Comparison of ENCODE assay signal across 21 cellular contexts in the genomic region with DNA sequence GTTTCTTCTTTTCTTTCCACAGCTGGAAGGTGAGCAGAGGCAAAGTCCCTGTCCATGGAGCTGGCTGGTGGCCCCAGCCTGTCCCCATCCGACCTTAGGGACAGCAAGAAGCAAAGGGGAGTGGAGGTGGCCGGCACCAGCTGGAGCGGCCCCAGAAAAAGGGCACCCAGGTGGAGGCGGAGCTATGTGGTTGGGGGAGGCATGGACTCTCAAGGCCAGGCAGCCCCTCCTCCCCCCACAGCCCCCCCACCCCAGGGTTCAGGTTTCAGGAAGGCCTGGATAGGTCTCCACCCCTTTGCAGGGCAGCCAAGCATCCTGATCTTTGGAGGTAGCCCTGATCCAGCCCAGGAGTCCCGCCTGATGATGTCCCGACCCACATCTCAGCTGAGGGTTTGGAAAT. TPM values are rescaled to one million over a fixed set of nuclear protein-coding genes. Genes with fewer than 3 reads are reported as not detected.
DNase-seq lines count a peak whose midpoint lies in the region; ATAC-seq, FAIRE-seq and TF ChIP-seq lines count a peak whose summit lies in the region.
"Had no signal": no experiment of that assay in that cellular context is flagged by ENCODE, and none has a peak within 500 bp of the region (broad histone marks: within the 10 kb centered on the region; RNA-seq: fewer than 3 reads in every experiment).

A gene (minus strand): TSS at position 161 of the 400 bp plus-strand sequence. CDS start 5,258 bp downstream, outside the sequence.

- no peaks in the 10 kb centered on the region for H3K27me3 ChIP-seq in bronchial epithelial cell (ENCODE audit: control insufficient read depth, insufficient read depth, low read length)

- H3K36me3 ChIP-seq in bronchial epithelial cell (ENCODE audit: control insufficient read depth, insufficient read depth, low read length), result no peaks in the 10 kb centered on the region
- H3K36me3 ChIP-seq: heart right ventricle, thoracic aorta had no signal

- no peak for TF ChIP-seq CTCF in bronchial epithelial cell (IDR thresholded peaks at IDR 0.05; ENCODE audit: insufficient read depth, low read length, severe bottlenecking)

- no peak for DNase-seq in stimulated activated naive CD8-positive, alpha-beta T cell treated with anti-CD3 and anti-CD28 coated beads, Interleukin-15, amount 100 ng/mL, for 72 hours
- no peak for DNase-seq in stimulated activated naive CD8-positive, alpha-beta T cell treated with anti-CD3 and anti-CD28 coated beads, Interleukin-15, Interleukin-2, amounts not matched to agents 100 U/mL and 50 U/mL, for 24 hours
- DNase-seq in bronchial epithelial cell (ENCODE audit: low read depth) (no peak), left lobe of liver (ENCODE audit: low spot score) (no peak), urothelium cell line (ENCODE audit: low spot score) (peak; percentile 86), COLO668 (lab: John Stamatoyannopoulos, UW; ENCODE audit: unreplicated experiment) (no peak)
- DNase-seq in activated T-helper 2 cell treated with anti-CD3 and anti-CD28 coated beads, Interferon-gamma antibody, Interleukin-2, Interleukin-4, amounts not matched to agents 10 μg/mL and 5 μg/mL and 100 μg/mL, durations not matched to agents 14 hours and 24 hours and 36 hours (ENCODE audit: low spot score), result no peak
- DNase-seq: activated CD4-positive, alpha-beta memory T cell treated with anti-CD3 and anti-CD28 coated beads for 36 hours; amygdala; CD8-positive, alpha-beta T cell; GF-D8; heart right ventricle; MM.1S; natural killer cell; NCI-H2107 had no signal

- H3K4me1 Mint-ChIP-seq in stimulated activated naive CD8-positive, alpha-beta T cell treated with anti-CD3 and anti-CD28 coated beads, Interleukin-15, amount 100 ng/mL, for 72 hours, result no peaks in the 10 kb centered on the region
- no peaks in the 10 kb centered on the region for H3K4me1 Mint-ChIP-seq in activated T-helper 2 cell treated with anti-CD3 and anti-CD28 coated beads, Interferon-gamma antibody, Interleukin-2, Interleukin-4, amounts not matched to agents 10 μg/mL and 5 μg/mL and 100 μg/mL, durations not matched to agents 14 hours and 24 hours and 36 hours (ENCODE audit: low read depth)
- H3K4me1 Mint-ChIP-seq: activated T-helper 17 cell treated with anti-CD3 and anti-CD28 coated beads, Interleukin-2, amount 50 U/mL, for 72 hours; natural killer cell had no signal

- FAIRE-seq in bronchial epithelial cell (lab: Jason Lieb, UNC) (no peak), urothelium cell line (lab: Jason Lieb, UNC) (no peak)
- FAIRE-seq: colon had no signal

- H3K4me3 ChIP-seq in bronchial epithelial cell (ENCODE audit: low read depth, low read length), result peak within 1 kb of the TSS; percentile 14
- H3K4me3 ChIP-seq: heart right ventricle, SK-N-MC, thoracic aorta had no signal

- intact Hi-C loops in activated T-helper 2 cell treated with anti-CD3 and anti-CD28 coated beads, Interferon-gamma antibody, Interleukin-2, Interleukin-4, amounts not matched to agents 10 μg/mL and 5 μg/mL and 100 μg/mL, durations not matched to agents 14 hours and 24 hours and 36 hours (cut with micrococcal nuclease), result no loop called here

- H3K4me3 Mint-ChIP-seq in stimulated activated naive CD8-positive, alpha-beta T cell treated with anti-CD3 and anti-CD28 coated beads, Interleukin-15, amount 100 ng/mL, for 72 hours, result no peak within 1 kb of the TSS
- no peak within 1 kb of the TSS for H3K4me3 Mint-ChIP-seq in activated T-helper 2 cell treated with anti-CD3 and anti-CD28 coated beads, Interferon-gamma antibody, Interleukin-2, Interleukin-4, amounts not matched to agents 10 μg/mL and 5 μg/mL and 100 μg/mL, durations not matched to agents 14 hours and 24 hours and 36 hours (ENCODE audit: low read depth)
- H3K4me3 Mint-ChIP-seq: activated CD4-positive, alpha-beta memory T cell treated with anti-CD3 and anti-CD28 coated beads for 36 hours; activated T-helper 17 cell treated with anti-CD3 and anti-CD28 coated beads, Interleukin-2, amount 50 U/mL, for 72 hours; CD8-positive, alpha-beta T cell; natural killer cell had no signal

- H3K9me3 Mint-ChIP-seq in stimulated activated naive CD8-positive, alpha-beta T cell treated with anti-CD3 and anti-CD28 coated beads, Interleukin-15, amount 100 ng/mL, for 72 hours, result no peaks in the 10 kb centered on the region
- no peaks in the 10 kb centered on the region for H3K9me3 Mint-ChIP-seq in activated T-helper 2 cell treated with anti-CD3 and anti-CD28 coated beads, Interferon-gamma antibody, Interleukin-2, Interleukin-4, amounts not matched to agents 10 μg/mL and 5 μg/mL and 100 μg/mL, durations not matched to agents 14 hours and 24 hours and 36 hours
- H3K9me3 Mint-ChIP-seq: activated CD4-positive, alpha-beta memory T cell treated with anti-CD3 and anti-CD28 coated beads for 36 hours; activated T-helper 17 cell treated with anti-CD3 and anti-CD28 coated beads, Interleukin-2, amount 50 U/mL, for 72 hours; CD8-positive, alpha-beta T cell; natural killer cell had no signal

- peak within 1 kb of the TSS; percentile 22 to 87 for H3K27ac Mint-ChIP-seq in stimulated activated naive CD8-positive, alpha-beta T cell treated with anti-CD3 and anti-CD28 coated beads, Interleukin-15, amount 100 ng/mL, for 72 hours
- no peak within 1 kb of the TSS for H3K27ac Mint-ChIP-seq in activated T-helper 2 cell treated with anti-CD3 and anti-CD28 coated beads, Interferon-gamma antibody, Interleukin-2, Interleukin-4, amounts not matched to agents 10 μg/mL and 5 μg/mL and 100 μg/mL, durations not matched to agents 14 hours and 24 hours and 36 hours
- H3K27ac Mint-ChIP-seq: activated CD4-positive, alpha-beta memory T cell treated with anti-CD3 and anti-CD28 coated beads for 36 hours; activated T-helper 17 cell treated with anti-CD3 and anti-CD28 coated beads, Interleukin-2, amount 50 U/mL, for 72 hours; CD8-positive, alpha-beta T cell; natural killer cell had no signal

- H3K36me3 Mint-ChIP-seq in activated T-helper 2 cell treated with anti-CD3 and anti-CD28 coated beads, Interferon-gamma antibody, Interleukin-2, Interleukin-4, amounts not matched to agents 10 μg/mL and 5 μg/mL and 100 μg/mL, durations not matched to agents 14 hours and 24 hours and 36 hours (ENCODE audit: low read depth), result peaks cover 3% of the 10 kb centered on the region
- H3K36me3 Mint-ChIP-seq: activated CD4-positive, alpha-beta memory T cell treated with anti-CD3 and anti-CD28 coated beads for 36 hours; natural killer cell had no signal

- ATAC-seq in stimulated activated naive CD8-positive, alpha-beta T cell treated with anti-CD3 and anti-CD28 coated beads, Interleukin-15, amount 100 ng/mL, for 72 hours, result no peak
- ATAC-seq in stimulated activated naive CD8-positive, alpha-beta T cell treated with anti-CD3 and anti-CD28 coated beads, Interleukin-15, Interleukin-2, amounts not matched to agents 100 U/mL and 50 U/mL, for 24 hours, result no peak
- ATAC-seq in left lobe of liver, result peak; percentile 74
- ATAC-seq in HG03520 (IDR thresholded peaks at IDR 0.05; ENCODE audit: unreplicated experiment), result no peak
- ATAC-seq: activated T-helper 17 cell treated with anti-CD3 and anti-CD28 coated beads, Interleukin-2, amount 50 U/mL, for 72 hours; CD8-positive, alpha-beta T cell; esophagus mucosa; heart right ventricle; natural killer cell had no signal

- no peaks in the 10 kb centered on the region for H3K27me3 Mint-ChIP-seq in stimulated activated naive CD8-positive, alpha-beta T cell treated with anti-CD3 and anti-CD28 coated beads, Interleukin-15, amount 100 ng/mL, for 72 hours
- H3K27me3 Mint-ChIP-seq in activated T-helper 2 cell treated with anti-CD3 and anti-CD28 coated beads, Interferon-gamma antibody, Interleukin-2, Interleukin-4, amounts not matched to agents 10 μg/mL and 5 μg/mL and 100 μg/mL, durations not matched to agents 14 hours and 24 hours and 36 hours (ENCODE audit: low read depth), result no peaks in the 10 kb centered on the region
- H3K27me3 Mint-ChIP-seq: activated CD4-positive, alpha-beta memory T cell treated with anti-CD3 and anti-CD28 coated beads for 36 hours had no signal

RNA-seq across cellular contexts. Expression of the gene that starts here (rescaled TPM):
- 0.79 and 1.3 TPM in 2 replicates for total RNA-seq in bronchial epithelial cell
- total RNA-seq in left lobe of liver, result 2.5 TPM
- 0.71 and 0.78 TPM in 2 replicates for total RNA-seq in activated T-helper 2 cell treated with anti-CD3 and anti-CD28 coated beads, Interferon-gamma antibody, Interleukin-2, Interleukin-4, amounts not matched to agents 10 μg/mL and 5 μg/mL and 100 μg/mL, durations not matched to agents 14 hours and 24 hours and 36 hours
- total RNA-seq: CD8-positive, alpha-beta T cell had no signal
